ENCODE assay signal across 27 cellular contexts in the genomic region with DNA sequence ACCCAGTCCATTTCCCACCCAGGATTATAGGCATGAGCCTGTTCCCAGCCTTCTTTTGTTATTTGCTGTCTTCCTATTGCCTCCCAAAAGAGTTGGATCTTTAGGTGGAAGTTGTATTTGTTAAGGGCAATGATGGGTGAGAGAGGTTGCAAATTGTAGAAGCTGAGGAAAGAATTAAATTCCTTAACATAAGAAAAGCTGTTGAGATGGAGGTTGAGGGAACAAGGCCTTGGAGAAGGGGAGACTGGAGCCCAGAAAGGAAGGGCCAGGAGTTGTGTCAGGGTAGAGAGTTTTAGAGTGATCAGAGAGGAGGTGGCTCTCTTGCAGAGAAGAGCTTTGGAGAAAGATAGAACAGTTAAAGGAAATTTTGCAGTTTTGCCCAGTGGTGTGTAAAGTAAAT.
"Had no signal": no experiment of that assay in that cellular context is flagged by ENCODE, and none has a peak within 500 bp of the region (broad histone marks: within the 10 kb centered on the region; RNA-seq: fewer than 3 reads in every experiment).

No MANE protein-coding gene starts in this region.

- H3K4me1 ChIP-seq: ascending aorta, breast epithelium, colonic mucosa had no signal

- H3K4me3 Mint-ChIP-seq: activated CD4-positive, alpha-beta memory T cell treated with anti-CD3 and anti-CD28 coated beads, Interleukin-2, amount 10 ng/mL, durations not matched to agents 7 days and 5 days; activated CD4-positive, alpha-beta T cell treated with anti-CD3 and anti-CD28 coated beads, Interleukin-2, amount 10 ng/mL, durations not matched to agents 7 days and 5 days; activated naive CD4-positive, alpha-beta T cell treated with anti-CD3 and anti-CD28 coated beads, Interleukin-2, amount 10 ng/mL, durations not matched to agents 7 days and 5 days; activated naive CD8-positive, alpha-beta T cell treated with anti-CD3 and anti-CD28 coated beads, Interleukin-2, amount 10 ng/mL, durations not matched to agents 7 days and 5 days; activated T-cell treated with anti-CD3 and anti-CD28 coated beads, Interleukin-2, amount 50 U/mL, for 24 hours; activated T-cell treated with anti-CD3 and anti-CD28 coated beads, Interleukin-2, amount 50 U/mL, for 72 hours; brain; endodermal cell had no signal

- H3K27ac ChIP-seq: ascending aorta, breast epithelium, cardiac muscle cell, colonic mucosa had no signal

- ATAC-seq: activated naive CD4-positive, alpha-beta T cell treated with anti-CD3 and anti-CD28 coated beads, Interleukin-2, amount 50 U/mL, for 72 hours; activated T-cell treated with anti-CD3 and anti-CD28 coated beads, Interleukin-2, amount 50 U/mL, for 72 hours; esophagus mucosa had no signal

- H3K4me3 ChIP-seq: ascending aorta, breast epithelium, cardiac muscle cell, colonic mucosa had no signal

- H3K27me3 Mint-ChIP-seq: activated CD4-positive, alpha-beta memory T cell treated with anti-CD3 and anti-CD28 coated beads, Interleukin-2, amount 10 ng/mL, durations not matched to agents 7 days and 5 days; activated CD4-positive, alpha-beta T cell treated with anti-CD3 and anti-CD28 coated beads, Interleukin-2, amount 10 ng/mL, durations not matched to agents 7 days and 5 days; activated naive CD4-positive, alpha-beta T cell treated with anti-CD3 and anti-CD28 coated beads, Interleukin-2, amount 10 ng/mL, durations not matched to agents 7 days and 5 days; activated naive CD8-positive, alpha-beta T cell treated with anti-CD3 and anti-CD28 coated beads, Interleukin-2, amount 10 ng/mL, durations not matched to agents 7 days and 5 days; activated T-cell treated with anti-CD3 and anti-CD28 coated beads, Interleukin-2, amount 50 U/mL, for 24 hours had no signal

- H3K9me3 Mint-ChIP-seq: activated CD4-positive, alpha-beta memory T cell treated with anti-CD3 and anti-CD28 coated beads, Interleukin-2, amount 10 ng/mL, durations not matched to agents 7 days and 5 days; activated CD4-positive, alpha-beta T cell treated with anti-CD3 and anti-CD28 coated beads, Interleukin-2, amount 10 ng/mL, durations not matched to agents 7 days and 5 days; activated naive CD4-positive, alpha-beta T cell treated with anti-CD3 and anti-CD28 coated beads, Interleukin-2, amount 10 ng/mL, durations not matched to agents 7 days and 5 days; activated naive CD4-positive, alpha-beta T cell treated with anti-CD3 and anti-CD28 coated beads, Interleukin-2, amount 50 U/mL, for 72 hours; activated naive CD8-positive, alpha-beta T cell treated with anti-CD3 and anti-CD28 coated beads, Interleukin-2, amount 10 ng/mL, durations not matched to agents 7 days and 5 days; activated T-cell treated with anti-CD3 and anti-CD28 coated beads, Interleukin-2, amount 50 U/mL, for 24 hours; activated T-cell treated with anti-CD3 and anti-CD28 coated beads, Interleukin-2, amount 50 U/mL, for 72 hours; brain; endodermal cell had no signal

- H3K9me3 ChIP-seq: ascending aorta, breast epithelium, colonic mucosa had no signal

- DNase-seq: activated CD4-positive, alpha-beta memory T cell treated with anti-CD3 and anti-CD28 coated beads, Interleukin-2, amount 10 ng/mL, durations not matched to agents 7 days and 5 days; activated CD4-positive, alpha-beta T cell treated with anti-CD3 and anti-CD28 coated beads for 1 hour; activated CD4-positive, alpha-beta T cell treated with anti-CD3 and anti-CD28 coated beads for 4 hours; activated CD4-positive, alpha-beta T cell treated with anti-CD3 and anti-CD28 coated beads, Interleukin-2, amount 10 ng/mL, durations not matched to agents 7 days and 5 days; activated CD4-positive, alpha-beta T cell treated with anti-CD3 and anti-CD28 coated beads, Interleukin-2, amount 50 U/mL, for 4 hours; activated CD8-positive, alpha-beta memory T cell treated with anti-CD3 and anti-CD28 coated beads, Interleukin-2, amount 50 U/mL, for 48 hours; activated gamma-delta T cell; activated naive CD4-positive, alpha-beta T cell; activated naive CD4-positive, alpha-beta T cell treated with anti-CD3 and anti-CD28 coated beads, Interleukin-2, amount 10 ng/mL, durations not matched to agents 7 days and 5 days; activated naive CD8-positive, alpha-beta T cell treated with anti-CD3 and anti-CD28 coated beads, Interleukin-2, amount 10 ng/mL, durations not matched to agents 7 days and 5 days; activated T-cell treated with anti-CD3 and anti-CD28 coated beads for 4 hours; activated T-cell treated with anti-CD3 and anti-CD28 coated beads, Interleukin-2, amount 50 U/mL, for 24 hours; activated T-cell treated with anti-CD3 and anti-CD28 coated beads, Interleukin-2, amount 50 U/mL, for 72 hours; central memory CD4-positive, alpha-beta T cell; cerebellar nuclear complex; colonic mucosa; effector memory CD4-positive, alpha-beta T cell; endodermal cell; foreskin fibroblast; head of caudate nucleus; T-helper 2 cell had no signal

- H3K27me3 ChIP-seq: ascending aorta, breast epithelium, cardiac muscle cell, colonic mucosa had no signal

- H3K4me1 Mint-ChIP-seq: activated CD4-positive, alpha-beta memory T cell treated with anti-CD3 and anti-CD28 coated beads, Interleukin-2, amount 10 ng/mL, durations not matched to agents 7 days and 5 days; activated CD4-positive, alpha-beta T cell treated with anti-CD3 and anti-CD28 coated beads, Interleukin-2, amount 10 ng/mL, durations not matched to agents 7 days and 5 days; activated naive CD4-positive, alpha-beta T cell treated with anti-CD3 and anti-CD28 coated beads, Interleukin-2, amount 10 ng/mL, durations not matched to agents 7 days and 5 days; activated naive CD8-positive, alpha-beta T cell treated with anti-CD3 and anti-CD28 coated beads, Interleukin-2, amount 10 ng/mL, durations not matched to agents 7 days and 5 days had no signal

- H3K27ac Mint-ChIP-seq: activated CD4-positive, alpha-beta memory T cell treated with anti-CD3 and anti-CD28 coated beads, Interleukin-2, amount 10 ng/mL, durations not matched to agents 7 days and 5 days; activated CD4-positive, alpha-beta T cell treated with anti-CD3 and anti-CD28 coated beads, Interleukin-2, amount 10 ng/mL, durations not matched to agents 7 days and 5 days; activated naive CD4-positive, alpha-beta T cell treated with anti-CD3 and anti-CD28 coated beads, Interleukin-2, amount 10 ng/mL, durations not matched to agents 7 days and 5 days; activated naive CD4-positive, alpha-beta T cell treated with anti-CD3 and anti-CD28 coated beads, Interleukin-2, amount 50 U/mL, for 72 hours; activated naive CD8-positive, alpha-beta T cell treated with anti-CD3 and anti-CD28 coated beads, Interleukin-2, amount 10 ng/mL, durations not matched to agents 7 days and 5 days; activated T-cell treated with anti-CD3 and anti-CD28 coated beads, Interleukin-2, amount 50 U/mL, for 24 hours; activated T-cell treated with anti-CD3 and anti-CD28 coated beads, Interleukin-2, amount 50 U/mL, for 72 hours; brain; endodermal cell had no signal

- H3K36me3 ChIP-seq: ascending aorta, breast epithelium, cardiac muscle cell, colonic mucosa had no signal

- H3K36me3 Mint-ChIP-seq: activated naive CD4-positive, alpha-beta T cell treated with anti-CD3 and anti-CD28 coated beads, Interleukin-2, amount 10 ng/mL, durations not matched to agents 7 days and 5 days; activated naive CD4-positive, alpha-beta T cell treated with anti-CD3 and anti-CD28 coated beads, Interleukin-2, amount 50 U/mL, for 72 hours; activated naive CD8-positive, alpha-beta T cell treated with anti-CD3 and anti-CD28 coated beads, Interleukin-2, amount 10 ng/mL, durations not matched to agents 7 days and 5 days; brain had no signal
